ENCODE assay signal across 8 cellular contexts in genomic region chr4:112633477-112634235, GRCh38.
DNase-seq lines count a peak whose midpoint lies in the region; ATAC-seq and TF ChIP-seq lines count a peak whose summit lies in the region.

No MANE protein-coding gene starts in this region.

- no peaks in the 10 kb centered on the region for H3K27me3 ChIP-seq in endocrine pancreas (ENCODE audit: control insufficient read depth, insufficient read depth, low read length)
- H3K27me3 ChIP-seq in parathyroid adenoma (ENCODE audit: control insufficient read depth, insufficient read depth, low read length): no peaks in the 10 kb centered on the region

- DNase-seq in CD1c-positive myeloid dendritic cell (ENCODE audit: extremely low spot score): peak; percentile 38
- DNase-seq in NCI-H82 (lab: John Stamatoyannopoulos, UW): peak; percentile 24
- no peak for DNase-seq in activated effector memory CD4-positive, alpha-beta T cell treated with Interleukin-2 at 50 U/mL for 16 hours

- no peak overlapping the region for H2AFZ ChIP-seq in parathyroid adenoma

- no peak overlapping the region for H3K4me2 ChIP-seq in parathyroid adenoma (ENCODE audit: low read length)

- H3K79me2 ChIP-seq in parathyroid adenoma: no peaks in the 10 kb centered on the region

- H3K9ac ChIP-seq in endocrine pancreas (ENCODE audit: control insufficient read depth, insufficient read depth, low read length) (no peak overlapping the region), parathyroid adenoma (no peak overlapping the region)

- H3K36me3 ChIP-seq in endocrine pancreas (ENCODE audit: control insufficient read depth, insufficient read depth, low read length) (no peaks in the 10 kb centered on the region), parathyroid adenoma (ENCODE audit: control insufficient read depth, insufficient read depth, low read length) (no peaks in the 10 kb centered on the region)

- H3K9me3 ChIP-seq in endocrine pancreas (ENCODE audit: control insufficient read depth, low read length) (no peaks in the 10 kb centered on the region), parathyroid adenoma (ENCODE audit: control insufficient read depth, low read length) (no peaks in the 10 kb centered on the region)

- peak; percentile 33 for TF ChIP-seq CTCF in parathyroid adenoma (IDR thresholded peaks at IDR 0.05)

- H3K4me1 ChIP-seq in endocrine pancreas (ENCODE audit: control insufficient read depth, insufficient read depth, low read length) (peaks cover 13% of the 10 kb centered on the region), parathyroid adenoma (no peaks in the 10 kb centered on the region)

- peak overlapping the region; percentile 42 for H3K4me3 ChIP-seq in endocrine pancreas (ENCODE audit: control insufficient read depth, insufficient read depth, low read length)
- no peak overlapping the region for H3K4me3 ChIP-seq in parathyroid adenoma (ENCODE audit: low read depth, low read length)

- ATAC-seq in GM21529 (IDR thresholded peaks at IDR 0.05; ENCODE audit: unreplicated experiment): peak; percentile 11
- no peak for ATAC-seq in HG03521 (IDR thresholded peaks at IDR 0.05; ENCODE audit: unreplicated experiment)
- no peak for ATAC-seq in HG02840 (IDR thresholded peaks at IDR 0.05; ENCODE audit: low FRiP score, unreplicated experiment)

- H3K27ac ChIP-seq in parathyroid adenoma: no peak overlapping the region
